ENCODE assay signal across 1 cellular context in genomic region chr1:44246806-44247205, GRCh38.
TF ChIP-seq lines count a peak whose summit lies in the region.

No MANE protein-coding gene starts in this region.

TF ChIP-seq in HCT116, 20 proteins besides CTCF, POLR2A, EP300 and RAD21 (continued from another document):
- TF ChIP-seq, protein P1, sequence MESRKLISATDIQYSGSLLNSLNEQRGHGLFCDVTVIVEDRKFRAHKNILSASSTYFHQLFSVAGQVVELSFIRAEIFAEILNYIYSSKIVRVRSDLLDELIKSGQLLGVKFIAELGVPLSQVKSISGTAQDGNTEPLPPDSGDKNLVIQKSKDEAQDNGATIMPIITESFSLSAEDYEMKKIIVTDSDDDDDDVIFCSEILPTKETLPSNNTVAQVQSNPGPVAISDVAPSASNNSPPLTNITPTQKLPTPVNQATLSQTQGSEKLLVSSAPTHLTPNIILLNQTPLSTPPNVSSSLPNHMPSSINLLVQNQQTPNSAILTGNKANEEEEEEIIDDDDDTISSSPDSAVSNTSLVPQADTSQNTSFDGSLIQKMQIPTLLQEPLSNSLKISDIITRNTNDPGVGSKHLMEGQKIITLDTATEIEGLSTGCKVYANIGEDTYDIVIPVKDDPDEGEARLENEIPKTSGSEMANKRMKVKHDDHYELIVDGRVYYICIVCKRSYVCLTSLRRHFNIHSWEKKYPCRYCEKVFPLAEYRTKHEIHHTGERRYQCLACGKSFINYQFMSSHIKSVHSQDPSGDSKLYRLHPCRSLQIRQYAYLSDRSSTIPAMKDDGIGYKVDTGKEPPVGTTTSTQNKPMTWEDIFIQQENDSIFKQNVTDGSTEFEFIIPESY (IDR thresholded peaks at IDR 0.05; ENCODE audit: extremely low read depth, insufficient replicate concordance, low read length), result no peak
- TF ChIP-seq, protein P2, sequence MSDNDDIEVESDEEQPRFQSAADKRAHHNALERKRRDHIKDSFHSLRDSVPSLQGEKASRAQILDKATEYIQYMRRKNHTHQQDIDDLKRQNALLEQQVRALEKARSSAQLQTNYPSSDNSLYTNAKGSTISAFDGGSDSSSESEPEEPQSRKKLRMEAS (IDR thresholded peaks at IDR 0.05), result no peak
- TF ChIP-seq SIN3A (IDR thresholded peaks at IDR 0.05; ENCODE audit: low read depth), result no peak
- no peak for TF ChIP-seq ELF1 (IDR thresholded peaks at IDR 0.05; ENCODE audit: borderline replicate concordance, low read depth)
- TF ChIP-seq CBX3 (IDR thresholded peaks at IDR 0.05; ENCODE audit: low read depth), result no peak
- TF ChIP-seq SRF (IDR thresholded peaks at IDR 0.05; ENCODE audit: low read depth), result no peak
- no peak for TF ChIP-seq JUND (IDR thresholded peaks at IDR 0.05)
- no peak for TF ChIP-seq POLR2AphosphoS5 (IDR thresholded peaks at IDR 0.05; ENCODE audit: low read depth, low read length)
- no peak for TF ChIP-seq FOSL1 (IDR thresholded peaks at IDR 0.05; ENCODE audit: low read depth)
- no peak for TF ChIP-seq ZNF274 (IDR thresholded peaks at IDR 0.05; ENCODE audit: low read depth, low read length)
- TF ChIP-seq TCF7L2 (IDR thresholded peaks at IDR 0.05; ENCODE audit: borderline replicate concordance, extremely low read depth, insufficient read depth, insufficient read length), result no peak
